1 cellular context compared by ENCODE assay signal in the genomic region with DNA sequence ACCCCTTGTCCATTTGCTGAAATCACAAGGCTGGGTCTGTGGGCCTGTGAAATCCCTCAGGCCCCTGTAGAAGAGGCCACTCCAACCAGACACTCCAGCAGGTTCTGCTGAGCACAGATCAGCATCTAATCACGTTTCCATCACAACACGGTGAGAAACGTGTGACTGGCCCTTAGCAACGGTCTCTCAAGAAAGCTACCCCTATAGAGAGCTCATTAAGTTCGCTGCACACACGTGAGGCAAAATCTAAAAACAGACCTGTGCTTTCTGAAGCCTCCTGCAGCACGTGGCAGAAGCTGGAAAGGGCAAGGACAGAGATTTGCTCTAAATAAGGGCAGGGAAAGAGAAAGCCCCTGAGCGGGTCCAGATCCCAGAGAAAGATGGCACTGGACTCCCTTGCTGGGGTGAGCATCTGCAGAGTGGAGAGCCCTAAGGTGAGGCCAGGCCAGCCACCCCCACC.
TF ChIP-seq lines count a peak whose summit lies in the region.

No MANE protein-coding gene starts in this region.

TF ChIP-seq in H1, 55 proteins besides CTCF, POLR2A, EP300 and RAD21:
- no peak for TF ChIP-seq TAF1 (IDR thresholded peaks at IDR 0.05; ENCODE audit: low read depth, low read length)
- TF ChIP-seq SIRT6 (IDR thresholded peaks at IDR 0.05; ENCODE audit: low read length): no peak
- TF ChIP-seq CHD1 (IDR thresholded peaks at IDR 0.05; ENCODE audit: low read depth, low read length): no peak
- TF ChIP-seq NRF1 (IDR thresholded peaks at IDR 0.05; ENCODE audit: low read depth, low read length): no peak
- TF ChIP-seq HDAC2 (IDR thresholded peaks at IDR 0.05; ENCODE audit: borderline replicate concordance in 1 of 2, low read depth in 2 of 2, low read length in 2 of 2): no peak
- no peak for TF ChIP-seq JUN (IDR thresholded peaks at IDR 0.05; ENCODE audit: low read depth, low read length)
- TF ChIP-seq KDM1A (IDR thresholded peaks at IDR 0.05; ENCODE audit: borderline replicate concordance, low read length): no peak
- no peak for TF ChIP-seq CBX8 (IDR thresholded peaks at IDR 0.05; ENCODE audit: borderline replicate concordance, low read depth, low read length)
- TF ChIP-seq SP4 (IDR thresholded peaks at IDR 0.05; ENCODE audit: low read length): no peak
